Comparison of ENCODE assay signal across 21 cellular contexts in genomic region chr20:33821270-33821836, GRCh38. TPM values are rescaled to one million over a fixed set of nuclear protein-coding genes. Genes with fewer than 3 reads are reported as not detected.
DNase-seq lines count a peak whose midpoint lies in the region; ATAC-seq, FAIRE-seq and TF ChIP-seq lines count a peak whose summit lies in the region.
"Had no signal": no experiment of that assay in that cellular context is flagged by ENCODE, and none has a peak within 500 bp of the region (broad histone marks: within the 10 kb centered on the region; RNA-seq: fewer than 3 reads in every experiment).

No MANE protein-coding gene starts in this region.

- peaks cover 11% of the 10 kb centered on the region for H3K36me3 Mint-ChIP-seq in neural progenitor cell

- H3K4me3 ChIP-seq in right atrium auricular region (no peak overlapping the region), mucosa of descending colon (no peak overlapping the region), neural progenitor cell (no peak overlapping the region)
- H3K4me3 ChIP-seq: HAP-1 had no signal

- ATAC-seq in left ventricle myocardium superior: peak; percentile 3
- peak; percentile 26 for ATAC-seq in mucosa of descending colon

- H3K27ac Mint-ChIP-seq in neural progenitor cell: no peak overlapping the region
- H3K27ac Mint-ChIP-seq: B cell; CD4-positive, alpha-beta T cell had no signal

- no peak overlapping the region for H3K27ac ChIP-seq in right atrium auricular region
- no peak overlapping the region for H3K27ac ChIP-seq in neural progenitor cell
- H3K27ac ChIP-seq: HL-60 had no signal

- H3K27me3 Mint-ChIP-seq in neural progenitor cell (ENCODE audit: insufficient read depth, low read depth): no peaks in the 10 kb centered on the region
- H3K27me3 Mint-ChIP-seq: B cell; CD4-positive, alpha-beta T cell had no signal

- intact Hi-C loops in left ventricle myocardium superior (cut with micrococcal nuclease) (no loop called here), mucosa of descending colon (cut with DNase I, micrococcal nuclease) (no loop called here)

- no peaks in the 10 kb centered on the region for H3F3A ChIP-seq in neural progenitor cell (ENCODE audit: low read depth)

- H3K4me1 ChIP-seq in right atrium auricular region: peaks cover 0 to 85% of the 10 kb centered on the region in 2 donors
- peaks cover 54% of the 10 kb centered on the region for H3K4me1 ChIP-seq in mucosa of descending colon (ENCODE audit: low read depth)
- H3K4me1 ChIP-seq in neural progenitor cell: peaks cover 17% of the 10 kb centered on the region
- H3K4me1 ChIP-seq: HAP-1 had no signal

- DNase-seq in left ventricle myocardium superior (no peak), right atrium auricular region (ENCODE audit: low spot score) (no peak), RKO (ENCODE audit: low spot score) (peak; percentile 23), mucosa of descending colon (no peak), NCI-H524 (lab: John Stamatoyannopoulos, UW) (no peak), neural progenitor cell (ENCODE audit: low spot score) (no peak), GM12891 (ENCODE audit: insufficient read length, low spot score) (no peak)
- DNase-seq: C1 segment of cervical spinal cord; Calu3; CD4-positive, alpha-beta T cell; DMS 273 treated with DMSO at 0.1 percent for 48 hours; DMS79 treated with DMSO at 0.1 percent for 48 hours; EL had no signal

- FAIRE-seq in GM12891 (lab: Jason Lieb, UNC): no peak
- FAIRE-seq: A204.1, G401.6, GM12892, GM19239, H1 had no signal

- H3K36me3 ChIP-seq in right atrium auricular region: no peaks in the 10 kb centered on the region
- no peaks in the 10 kb centered on the region for H3K36me3 ChIP-seq in mucosa of descending colon (ENCODE audit: low read depth)
- no peaks in the 10 kb centered on the region for H3K36me3 ChIP-seq in neural progenitor cell
- H3K36me3 ChIP-seq: HAP-1 had no signal

- TF ChIP-seq CTCF in right atrium auricular region (IDR thresholded peaks at IDR 0.05) (no peak), mucosa of descending colon (IDR thresholded peaks at IDR 0.05) (no peak), neural progenitor cell (IDR thresholded peaks at IDR 0.05) (no peak)

- H3K9ac ChIP-seq in neural progenitor cell: no peak overlapping the region

- H3K27me3 ChIP-seq in right atrium auricular region (no peaks in the 10 kb centered on the region), neural progenitor cell (no peaks in the 10 kb centered on the region)

- no peak overlapping the region for H3K4me2 ChIP-seq in neural progenitor cell

- H3K9me3 ChIP-seq in right atrium auricular region (no peaks in the 10 kb centered on the region), mucosa of descending colon (no peaks in the 10 kb centered on the region), neural progenitor cell (ENCODE audit: low read depth) (no peaks in the 10 kb centered on the region)
- H3K9me3 ChIP-seq: HAP-1 had no signal

- H3K4me3 Mint-ChIP-seq in neural progenitor cell: no peak overlapping the region
- H3K4me3 Mint-ChIP-seq: B cell; CD4-positive, alpha-beta T cell had no signal

- H3K79me2 ChIP-seq in neural progenitor cell (ENCODE audit: low read depth): peaks cover 99% of the 10 kb centered on the region

- no peaks in the 10 kb centered on the region for H3K9me3 Mint-ChIP-seq in neural progenitor cell
- H3K9me3 Mint-ChIP-seq: CD4-positive, alpha-beta T cell had no signal

- no peak overlapping the region for H2AFZ ChIP-seq in neural progenitor cell (replicated peaks)

- peaks cover 72% of the 10 kb centered on the region for H4K20me1 ChIP-seq in neural progenitor cell (ENCODE audit: low read depth)

- H3K4me1 Mint-ChIP-seq in neural progenitor cell: peaks cover 35% of the 10 kb centered on the region

- no peak for TF ChIP-seq POLR2A in GM12891 (IDR thresholded peaks at IDR 0.05; ENCODE audit: low read depth, low read length)

TF ChIP-seq in GM12891, 5 proteins besides CTCF, POLR2A, EP300 and RAD21:
- TF ChIP-seq POLR2AphosphoS5 (IDR thresholded peaks at IDR 0.05; ENCODE audit: low read depth, low read length): no peak
- TF ChIP-seq TAF1 (IDR thresholded peaks at IDR 0.05; ENCODE audit: low read depth, low read length): no peak
- no peak for TF ChIP-seq POU2F2 (IDR thresholded peaks at IDR 0.05; ENCODE audit: low read depth, low read length)
- no peak for TF ChIP-seq PAX5 (IDR thresholded peaks at IDR 0.05; ENCODE audit: insufficient read depth, low read length, severe bottlenecking)
- no peak for TF ChIP-seq SPI1 (IDR thresholded peaks at IDR 0.05; ENCODE audit: low read depth, low read length)

RNA-seq across cellular contexts. Expression of gene CHMP4B, which starts 10.2 kb away (rescaled TPM):
- total RNA-seq in left ventricle myocardium superior: 101 TPM
- total RNA-seq in right atrium auricular region: 10 to 100 TPM; 57.0 to 79.5 TPM
- total RNA-seq in mucosa of descending colon: 100 to 1,000 TPM; 167 to 230 (median 184) TPM
- 40.7 and 51.4 TPM in 2 replicates for total RNA-seq in neural progenitor cell (ENCODE audit: low replicate concordance)
- 100 TPM for polyA plus RNA-seq in GM12891 (2012; ENCODE audit: low read depth, missing spikeins)
